In genomic region chr11:75802913-75803820, GRCh38 we compare ENCODE assay signal across 8 cellular contexts. TPM values are rescaled to one million over a fixed set of nuclear protein-coding genes. Genes with fewer than 3 reads are reported as not detected.
DNase-seq lines count a peak whose midpoint lies in the region; ATAC-seq and TF ChIP-seq lines count a peak whose summit lies in the region.

No MANE protein-coding gene starts in this region.

- H3K27me3 ChIP-seq in BJ (ENCODE audit: control insufficient read depth, insufficient read depth, low read length): no peaks in the 10 kb centered on the region
- H3K27me3 ChIP-seq in IMR-90 (ENCODE audit: control insufficient read depth, insufficient read depth, low read length): no peaks in the 10 kb centered on the region
- H3K27me3 ChIP-seq in thoracic aorta (replicated peaks; ENCODE audit: insufficient read depth): no peaks in the 10 kb centered on the region

- dilution Hi-C loops in IMR-90 (cut with HindIII; ENCODE audit: low sequenced_read_pairs, unreplicated experiment): no loop called here

- H4K8ac ChIP-seq in IMR-90 (ENCODE audit: low read depth in 2 of 2, low read length in 2 of 2): no peak overlapping the region

- H3K14ac ChIP-seq in IMR-90 (replicated peaks; ENCODE audit: low read depth, low read length): no peak overlapping the region

- no TSS peak for BruUV-seq in IMR-90 (replicated peaks; lab: Mats Ljungman, UMichigan)

- H3K56ac ChIP-seq in IMR-90 (ENCODE audit: extremely low read depth, insufficient read depth, low read length): no peak overlapping the region

- no peaks in the 10 kb centered on the region for H3K9me1 ChIP-seq in IMR-90 (ENCODE audit: insufficient read depth, low read length)

- peak overlapping the region; percentile 40 for H2AFZ ChIP-seq in IMR-90 (replicated peaks; ENCODE audit: low read length, poor library complexity)

- peaks cover 22% of the 10 kb centered on the region for H3K4me1 Mint-ChIP-seq in activated T-helper 2 cell treated with anti-CD3 and anti-CD28 coated beads, Interferon-gamma antibody, Interleukin-2, Interleukin-4, amounts not matched to agents 10 μg/mL and 5 μg/mL and 100 μg/mL, durations not matched to agents 14 hours and 24 hours and 36 hours (ENCODE audit: low read depth)

- no peak overlapping the region for H2BK15ac ChIP-seq in IMR-90 (ENCODE audit: low read depth, low read length)

- no peak overlapping the region for H3K23ac ChIP-seq in IMR-90 (ENCODE audit: low read depth, low read length)

- H3K4me3 Mint-ChIP-seq in activated T-helper 2 cell treated with anti-CD3 and anti-CD28 coated beads, Interferon-gamma antibody, Interleukin-2, Interleukin-4, amounts not matched to agents 10 μg/mL and 5 μg/mL and 100 μg/mL, durations not matched to agents 14 hours and 24 hours and 36 hours (ENCODE audit: low read depth): no peak overlapping the region

- TF ChIP-seq CTCF in BJ (IDR thresholded peaks at IDR 0.05; ENCODE audit: insufficient read depth, low read depth, low read length): peak; percentile 90
- TF ChIP-seq CTCF in IMR-90 (conservative IDR thresholded peaks at IDR 0.05; ENCODE audit: low read depth, low read length): peak; percentile 91
- peak; percentile 87 for TF ChIP-seq CTCF in foreskin fibroblast (IDR thresholded peaks at IDR 0.05; ENCODE audit: low read depth, low read length)
- peak in 2 of 3 donors; percentile 44 to 76 for TF ChIP-seq CTCF in omental fat pad (IDR thresholded peaks at IDR 0.05)
- peak; percentile 94 for TF ChIP-seq CTCF in thoracic aorta (IDR thresholded peaks at IDR 0.05)

- H3K18ac ChIP-seq in IMR-90 (ENCODE audit: low read depth, low read length): no peak overlapping the region

- no peaks in the 10 kb centered on the region for H3K9me3 Mint-ChIP-seq in activated T-helper 2 cell treated with anti-CD3 and anti-CD28 coated beads, Interferon-gamma antibody, Interleukin-2, Interleukin-4, amounts not matched to agents 10 μg/mL and 5 μg/mL and 100 μg/mL, durations not matched to agents 14 hours and 24 hours and 36 hours

- H4K20me1 ChIP-seq in IMR-90 (ENCODE audit: insufficient read depth, low read length): 0 out of 2 replicates have a peak, but pooled peaks cover 5% of the 10 kb centered on the region

- H4K91ac ChIP-seq in IMR-90 (ENCODE audit: insufficient read depth, low read depth, low read length): no peak overlapping the region

- H2AK5ac ChIP-seq in IMR-90 (ENCODE audit: low read depth, low read length): no peak overlapping the region

- no peak overlapping the region for H3K4me2 ChIP-seq in IMR-90 (ENCODE audit: low read depth, low read length)

- no peak overlapping the region for H3K9ac ChIP-seq in IMR-90 (ENCODE audit: low read depth, low read length)

- WGBS in IMR-90 (ENCODE audit: extremely low coverage in 2 of 2, insufficient read length in 1 of 2), 2 experiments: 40% methylated on average over 2 of the region's 10 CpGs; no CpG with 5 or more reads in 1 of the 2 experiments

- H3K27ac ChIP-seq in IMR-90 (ENCODE audit: insufficient read depth, low read length) (no peak overlapping the region), thoracic aorta (no peak overlapping the region)

- H3K9me3 ChIP-seq in IMR-90 (ENCODE audit: control insufficient read depth, insufficient read depth, low read length) (no peaks in the 10 kb centered on the region), thoracic aorta (no peaks in the 10 kb centered on the region)

- no peak overlapping the region for H3K4ac ChIP-seq in IMR-90 (ENCODE audit: low read depth, low read length)

- no peaks in the 10 kb centered on the region for H3K36me3 Mint-ChIP-seq in activated T-helper 2 cell treated with anti-CD3 and anti-CD28 coated beads, Interferon-gamma antibody, Interleukin-2, Interleukin-4, amounts not matched to agents 10 μg/mL and 5 μg/mL and 100 μg/mL, durations not matched to agents 14 hours and 24 hours and 36 hours (ENCODE audit: low read depth)

- in situ Hi-C loops in IMR-90 (cut with MboI; ENCODE audit: low sequenced_read_pairs): loop anchor here (10.0 kb wide), 1 partner anchor 512 kb away; no protein-coding TSS in a partner anchor

- no peak overlapping the region for H3K27ac Mint-ChIP-seq in activated T-helper 2 cell treated with anti-CD3 and anti-CD28 coated beads, Interferon-gamma antibody, Interleukin-2, Interleukin-4, amounts not matched to agents 10 μg/mL and 5 μg/mL and 100 μg/mL, durations not matched to agents 14 hours and 24 hours and 36 hours

- H3K4me3 ChIP-seq in BJ (ENCODE audit: low read depth, low read length): no peak overlapping the region
- no peak overlapping the region for H3K4me3 ChIP-seq in IMR-90 (ENCODE audit: insufficient read depth, low read depth, low read length)
- no peak overlapping the region for H3K4me3 ChIP-seq in foreskin fibroblast (ENCODE audit: low read depth in 1 of 2, low read length in 2 of 2)
- no peak overlapping the region for H3K4me3 ChIP-seq in thoracic aorta

- H4K5ac ChIP-seq in IMR-90 (ENCODE audit: low read depth, low read length): no peak overlapping the region

- H2BK20ac ChIP-seq in IMR-90 (ENCODE audit: low read depth, low read length): no peak overlapping the region

- no peaks in the 10 kb centered on the region for H3K79me1 ChIP-seq in IMR-90 (ENCODE audit: low read depth in 1 of 2, low read length in 2 of 2)

- no peak overlapping the region for H2AK9ac ChIP-seq in IMR-90 (replicated peaks; ENCODE audit: low read depth, low read length, poor library complexity)

- H3K4me1 ChIP-seq in IMR-90 (ENCODE audit: control insufficient read depth, insufficient read depth, low read length) (no peaks in the 10 kb centered on the region), thoracic aorta (ENCODE audit: control insufficient read depth in 1 of 2, low read depth in 2 of 2) (no peaks in the 10 kb centered on the region)

- H3K36me3 ChIP-seq in BJ (ENCODE audit: control insufficient read depth, insufficient read depth, low read length) (no peaks in the 10 kb centered on the region), IMR-90 (ENCODE audit: control insufficient read depth, insufficient read depth, low read length) (no peaks in the 10 kb centered on the region), thoracic aorta (no peaks in the 10 kb centered on the region)

- ATAC-seq in GM19324 (IDR thresholded peaks at IDR 0.05; ENCODE audit: low FRiP score, unreplicated experiment) (peak; percentile 56), IMR-90 (ENCODE audit: low read depth) (peak; percentile 99), omental fat pad (ENCODE audit: low FRiP score) (peak; percentile 89), thoracic aorta (ENCODE audit: insufficient number of reproducible peaks, low FRiP score, low read depth) (peak; percentile 52)

- H3K27me3 Mint-ChIP-seq in activated T-helper 2 cell treated with anti-CD3 and anti-CD28 coated beads, Interferon-gamma antibody, Interleukin-2, Interleukin-4, amounts not matched to agents 10 μg/mL and 5 μg/mL and 100 μg/mL, durations not matched to agents 14 hours and 24 hours and 36 hours (ENCODE audit: low read depth): peaks cover 4% of the 10 kb centered on the region

- no peak for DNase-seq in BJ (ENCODE audit: low read depth)
- DNase-seq in IMR-90: peak; percentile 65
- peak; percentile 63 to 65 for DNase-seq in SHP77 (lab: John Stamatoyannopoulos, UW)
- DNase-seq in activated T-helper 2 cell treated with anti-CD3 and anti-CD28 coated beads, Interferon-gamma antibody, Interleukin-2, Interleukin-4, amounts not matched to agents 10 μg/mL and 5 μg/mL and 100 μg/mL, durations not matched to agents 14 hours and 24 hours and 36 hours (ENCODE audit: low spot score): peak; percentile 52
- DNase-seq in foreskin fibroblast: peak; percentile 50 to 84
- peak; percentile 70 for DNase-seq in omental fat pad (ENCODE audit: low spot score)
- DNase-seq in thoracic aorta (ENCODE audit: low spot score): peak; percentile 24

- no peak overlapping the region for H2BK120ac ChIP-seq in IMR-90 (ENCODE audit: low read depth, low read length)

- CTCF ChIA-PET in BJ (lab: Yijun Ruan, JAX): interaction anchor here (0.7 to 6.4 kb wide), 33 partner anchors 10 to 710 kb away, joined by 3 to 184 read pairs (median 5); partner anchors contain the start of genes DGAT2 and UVRAG
- CTCF ChIA-PET in IMR-90 (lab: Yijun Ruan, JAX): interaction anchor here (0.6 to 1.4 kb wide), 12 partner anchors 9 to 341 kb away, joined by 3 to 6 read pairs (median 3); no protein-coding TSS in a partner anchor

- intact Hi-C loops in IMR-90 (cut with micrococcal nuclease): loop anchor here (1.0 to 5.0 kb wide), 5 partner anchors 64 to 516 kb away; no protein-coding TSS in a partner anchor
- intact Hi-C loops in activated T-helper 2 cell treated with anti-CD3 and anti-CD28 coated beads, Interferon-gamma antibody, Interleukin-2, Interleukin-4, amounts not matched to agents 10 μg/mL and 5 μg/mL and 100 μg/mL, durations not matched to agents 14 hours and 24 hours and 36 hours (cut with micrococcal nuclease): loop anchor here (1.0 to 2.0 kb wide), 2 partner anchors 64 to 350 kb away; no protein-coding TSS in a partner anchor

- no peak for TF ChIP-seq POLR2A in IMR-90 (IDR thresholded peaks at IDR 0.05; ENCODE audit: low read depth, low read length)

- POLR2A ChIA-PET in BJ (lab: Charles Lee) (no interaction called here), IMR-90 (lab: Charles Lee; ENCODE audit: unreplicated experiment) (no interaction called here)

- H2BK5ac ChIP-seq in IMR-90 (ENCODE audit: low read depth, low read length, poor library complexity, severe bottlenecking): no peak overlapping the region

- TF ChIP-seq RAD21 in IMR-90 (IDR thresholded peaks at IDR 0.05; ENCODE audit: low read length): peak; percentile 88

RNA-seq across cellular contexts. Expression of gene UVRAG, which starts 11.8 kb away (rescaled TPM):
- polyA plus RNA-seq in BJ (2011; rRNA removed) (8.2 and 10.7 TPM in 2 replicates), IMR-90 (2012; rRNA removed) (5.3 and 5.6 TPM in 2 replicates)
- polyA minus RNA-seq in BJ (2011; rRNA and poly(A)+ RNA removed): 8.8 and 13.3 TPM in 2 replicates
- total RNA-seq in IMR-90 (2012; rRNA removed) (10.9 and 12.8 TPM in 2 replicates), omental fat pad (10 to 100 TPM; 39.6 to 72.9 (median 61.5) TPM), thoracic aorta (10 to 100 TPM; 20.4 to 27.7 TPM)
- polyA plus RNA-seq in IMR-90 (2012; cell fraction: cytosol; rRNA removed): 2.4 and 3.7 TPM in 2 replicates
- polyA plus RNA-seq in IMR-90 (2012; cell fraction: nucleus; rRNA removed; ENCODE audit: low replicate concordance): 7.0 and 12.4 TPM in 2 replicates
- 23.3 and 23.5 TPM in 2 replicates for total RNA-seq in activated T-helper 2 cell treated with anti-CD3 and anti-CD28 coated beads, Interferon-gamma antibody, Interleukin-2, Interleukin-4, amounts not matched to agents 10 μg/mL and 5 μg/mL and 100 μg/mL, durations not matched to agents 14 hours and 24 hours and 36 hours

RNA-seq across cellular contexts. Expression of gene DGAT2, which starts 34.6 kb away (rescaled TPM):
- 1.1 and 2.6 TPM in 2 replicates for polyA plus RNA-seq in BJ (2011; rRNA removed)
- polyA minus RNA-seq in BJ (2011; rRNA and poly(A)+ RNA removed): 0.51 and 1.3 TPM in 2 replicates
- total RNA-seq in IMR-90 (2012; rRNA removed): 2.2 and 2.3 TPM in 2 replicates
- 1.7 and 2.4 TPM in 2 replicates for polyA plus RNA-seq in IMR-90 (2012; rRNA removed)
- polyA plus RNA-seq in IMR-90 (2012; cell fraction: cytosol; rRNA removed): 0.86 and 1.9 TPM in 2 replicates
- polyA plus RNA-seq in IMR-90 (2012; cell fraction: nucleus; rRNA removed; ENCODE audit: low replicate concordance): 1.1 and 1.2 TPM in 2 replicates
- 2.6 and 3.0 TPM in 2 replicates for total RNA-seq in activated T-helper 2 cell treated with anti-CD3 and anti-CD28 coated beads, Interferon-gamma antibody, Interleukin-2, Interleukin-4, amounts not matched to agents 10 μg/mL and 5 μg/mL and 100 μg/mL, durations not matched to agents 14 hours and 24 hours and 36 hours
- total RNA-seq in omental fat pad: 100 to 1,000 TPM in 3 of 4 donors, 10 to 100 TPM in 1; 67.7 to 663 (median 270) TPM
- total RNA-seq in thoracic aorta: 1 to 10 TPM; 2.3 to 3.4 TPM

Comparison
In these comparisons a context has a peak if more than half of its experiments do, and no peak if none do; other contexts are left out.
1. RNA of gene DGAT2, which starts 34.6 kb away (total RNA-seq): 67.7 to 663 TPM in omental fat pad; 2.3 to 3.4 TPM in thoracic aorta, 2.6 to 3.0 TPM in activated T-helper 2 cell treated with anti-CD3 and anti-CD28 coated beads, Interferon-gamma antibody, Interleukin-2, Interleukin-4, amounts not matched to agents 10 μg/mL and 5 μg/mL and 100 μg/mL, durations not matched to agents 14 hours and 24 hours and 36 hours and 2.2 to 2.3 TPM in IMR-90; every median in the first group is over 10 times any median in the second.
2. Peak in every context shown above with its lines, with median percentiles within 50 percentile points of each other: CTCF ChIP-seq and ATAC-seq.